Comparison of ENCODE assay signal across 29 cellular contexts in genomic region chr5:59728356-59728755, GRCh38.
"Had no signal": no experiment of that assay in that cellular context is flagged by ENCODE, and none has a peak within 500 bp of the region (broad histone marks: within the 10 kb centered on the region; RNA-seq: fewer than 3 reads in every experiment).

No MANE protein-coding gene starts in this region.

- H3K36me3 ChIP-seq: heart right ventricle, lower lobe of right lung, ovary, prostate gland, transverse colon, uterus had no signal

- H3K4me3 Mint-ChIP-seq: activated CD4-positive, alpha-beta T cell treated with anti-CD3 and anti-CD28 coated beads for 36 hours; activated CD8-positive, alpha-beta memory T cell treated with anti-CD3 and anti-CD28 coated beads, Interleukin-2, amount 10 ng/mL, durations not matched to agents 7 days and 5 days; activated CD8-positive, alpha-beta T cell treated with anti-CD3 and anti-CD28 coated beads, Interleukin-2, amount 10 ng/mL, durations not matched to agents 7 days and 5 days; activated naive CD4-positive, alpha-beta T cell treated with anti-CD3 and anti-CD28 coated beads, Interleukin-2, amount 50 U/mL, for 24 hours; activated naive CD8-positive, alpha-beta T cell treated with anti-CD3 and anti-CD28 coated beads, Interleukin-2, amount 50 U/mL, for 24 hours; endodermal cell; T-cell; T-helper 2 cell treated with Interferon-gamma antibody and Interleukin-4, amounts not matched to agents 5 μg/mL and 100 μg/mL, for 36 hours had no signal

- H3K4me1 Mint-ChIP-seq: activated CD4-positive, alpha-beta T cell treated with anti-CD3 and anti-CD28 coated beads for 36 hours; activated CD8-positive, alpha-beta memory T cell treated with anti-CD3 and anti-CD28 coated beads, Interleukin-2, amount 10 ng/mL, durations not matched to agents 7 days and 5 days; activated naive CD4-positive, alpha-beta T cell treated with anti-CD3 and anti-CD28 coated beads, Interleukin-2, amount 50 U/mL, for 24 hours; activated naive CD8-positive, alpha-beta T cell treated with anti-CD3 and anti-CD28 coated beads, Interleukin-2, amount 50 U/mL, for 24 hours; endodermal cell; T-cell had no signal

- H3K27me3 ChIP-seq: foreskin keratinocyte, heart right ventricle, ovary, testis, transverse colon, uterus had no signal

- ATAC-seq: activated CD4-positive, alpha-beta T cell treated with anti-CD3 and anti-CD28 coated beads for 36 hours; activated CD8-positive, alpha-beta memory T cell treated with anti-CD3 and anti-CD28 coated beads, Interleukin-2, amount 10 ng/mL, durations not matched to agents 7 days and 5 days; activated CD8-positive, alpha-beta T cell treated with anti-CD3 and anti-CD28 coated beads, Interleukin-2, amount 10 ng/mL, durations not matched to agents 7 days and 5 days; activated naive CD8-positive, alpha-beta T cell treated with anti-CD3 and anti-CD28 coated beads, Interleukin-2, amount 50 U/mL, for 24 hours; esophagus mucosa; foreskin keratinocyte; heart right ventricle; left lobe of liver; lower lobe of right lung; mucosa of descending colon; stimulated activated naive CD8-positive, alpha-beta T cell treated with anti-CD3 and anti-CD28 coated beads, Interleukin-15, Interleukin-2, amounts not matched to agents 100 U/mL and 50 U/mL, for 24 hours; T-cell had no signal

- H3K36me3 Mint-ChIP-seq: activated CD8-positive, alpha-beta memory T cell treated with anti-CD3 and anti-CD28 coated beads, Interleukin-2, amount 10 ng/mL, durations not matched to agents 7 days and 5 days; activated naive CD4-positive, alpha-beta T cell treated with anti-CD3 and anti-CD28 coated beads, Interleukin-2, amount 50 U/mL, for 24 hours; naive B cell; T-cell had no signal

- H3K9me3 ChIP-seq: heart right ventricle, lower lobe of right lung, mucosa of descending colon, ovary, prostate gland, testis, transverse colon, uterus had no signal

- H3K4me3 ChIP-seq: heart right ventricle, lower lobe of right lung, mucosa of descending colon, ovary, prostate gland, testis, transverse colon, uterus had no signal

- H3K9me3 Mint-ChIP-seq: activated naive CD4-positive, alpha-beta T cell treated with anti-CD3 and anti-CD28 coated beads, Interleukin-2, amount 50 U/mL, for 24 hours; activated naive CD8-positive, alpha-beta T cell treated with anti-CD3 and anti-CD28 coated beads, Interleukin-2, amount 50 U/mL, for 24 hours; activated T-helper 2 cell treated with anti-CD3 and anti-CD28 coated beads, Interferon-gamma antibody, Interleukin-2, Interleukin-4, amounts not matched to agents 10 μg/mL and 5 μg/mL and 100 μg/mL, durations not matched to agents 14 hours and 24 hours and 36 hours; endodermal cell; naive B cell; T-cell; T-helper 2 cell treated with Interferon-gamma antibody and Interleukin-4, amounts not matched to agents 5 μg/mL and 100 μg/mL, for 36 hours had no signal

- DNase-seq: activated CD4-positive, alpha-beta T cell treated with anti-CD3 and anti-CD28 coated beads for 36 hours; activated CD4-positive, CD25-positive, alpha-beta regulatory T cell; activated CD8-positive, alpha-beta memory T cell treated with anti-CD3 and anti-CD28 coated beads, Interleukin-2, amount 10 ng/mL, durations not matched to agents 7 days and 5 days; activated CD8-positive, alpha-beta T cell treated with anti-CD3 and anti-CD28 coated beads, Interleukin-2, amount 10 ng/mL, durations not matched to agents 7 days and 5 days; activated naive CD8-positive, alpha-beta T cell treated with anti-CD3 and anti-CD28 coated beads, Interleukin-2, amount 50 U/mL, for 24 hours; activated T-cell treated with anti-CD3 and anti-CD28 coated beads, Interleukin-2, amount 50 U/mL, for 48 hours; amygdala; caudate nucleus; cortex of kidney; endodermal cell; foreskin keratinocyte; heart right ventricle; kidney glomerular epithelial cell; lower lobe of right lung; mucosa of descending colon; naive B cell; ovary; retina; stimulated activated naive CD8-positive, alpha-beta T cell treated with anti-CD3 and anti-CD28 coated beads, Interleukin-15, Interleukin-2, amounts not matched to agents 100 U/mL and 50 U/mL, for 24 hours; T-cell; testis; transverse colon; uterus had no signal

- H3K27ac Mint-ChIP-seq: activated CD4-positive, alpha-beta T cell treated with anti-CD3 and anti-CD28 coated beads for 36 hours; activated CD8-positive, alpha-beta memory T cell treated with anti-CD3 and anti-CD28 coated beads, Interleukin-2, amount 10 ng/mL, durations not matched to agents 7 days and 5 days; activated CD8-positive, alpha-beta T cell treated with anti-CD3 and anti-CD28 coated beads, Interleukin-2, amount 10 ng/mL, durations not matched to agents 7 days and 5 days; activated naive CD4-positive, alpha-beta T cell treated with anti-CD3 and anti-CD28 coated beads, Interleukin-2, amount 50 U/mL, for 24 hours; activated naive CD8-positive, alpha-beta T cell treated with anti-CD3 and anti-CD28 coated beads, Interleukin-2, amount 50 U/mL, for 24 hours; activated T-helper 2 cell treated with anti-CD3 and anti-CD28 coated beads, Interferon-gamma antibody, Interleukin-2, Interleukin-4, amounts not matched to agents 10 μg/mL and 5 μg/mL and 100 μg/mL, durations not matched to agents 14 hours and 24 hours and 36 hours; endodermal cell; T-cell; T-helper 2 cell treated with Interferon-gamma antibody and Interleukin-4, amounts not matched to agents 5 μg/mL and 100 μg/mL, for 36 hours had no signal

- H3K4me1 ChIP-seq: heart right ventricle, lower lobe of right lung, prostate gland, testis, transverse colon had no signal

- H3K27ac ChIP-seq: foreskin keratinocyte, heart right ventricle, lower lobe of right lung, ovary, prostate gland, testis, uterus had no signal

- H3K27me3 Mint-ChIP-seq: naive B cell, T-cell had no signal
